In the genomic region with DNA sequence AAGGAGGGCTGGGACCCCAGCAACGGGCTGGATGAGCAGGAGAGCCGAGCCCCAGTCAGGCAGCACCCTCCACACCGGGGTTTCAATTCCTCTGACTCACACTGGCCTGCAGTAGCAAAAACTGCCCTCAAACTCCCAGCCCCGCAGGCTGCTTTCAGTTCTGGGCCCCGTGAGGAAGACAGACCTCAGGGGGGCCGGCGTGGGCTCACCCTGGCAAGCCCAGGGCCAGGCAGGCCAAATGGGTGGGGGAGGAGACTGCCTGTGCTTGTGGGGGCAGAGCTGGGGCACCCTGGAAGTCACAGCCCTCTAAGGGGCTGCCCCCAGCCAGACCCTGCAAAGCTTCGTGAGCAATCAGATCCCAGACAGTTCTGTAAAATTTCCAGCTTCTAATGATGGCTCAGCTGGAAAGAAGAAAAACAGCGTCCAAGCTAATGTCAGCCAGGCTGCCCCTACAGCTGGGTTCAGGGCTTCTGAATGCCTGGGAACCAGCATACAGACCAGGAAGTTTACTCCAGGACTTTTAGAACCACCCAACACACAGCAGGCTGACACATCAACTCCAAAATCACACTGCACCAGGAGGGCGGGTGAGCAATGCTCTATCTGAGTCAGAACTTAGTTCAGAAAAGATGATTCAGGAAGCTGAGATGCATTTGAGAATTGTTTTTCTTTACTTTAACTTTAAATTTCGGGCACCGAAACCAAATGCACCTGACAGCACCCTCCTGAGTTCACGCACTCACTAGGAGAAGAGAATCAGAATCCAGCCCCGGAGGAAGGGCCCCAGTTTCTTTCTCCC, we compare ENCODE assay signal across 9 cellular contexts. TPM values are rescaled to one million over a fixed set of nuclear protein-coding genes. Genes with fewer than 3 reads are reported as not detected.
DNase-seq lines count a peak whose midpoint lies in the region; ATAC-seq and TF ChIP-seq lines count a peak whose summit lies in the region.
"Had no signal": no experiment of that assay in that cellular context is flagged by ENCODE, and none has a peak within 500 bp of the region (broad histone marks: within the 10 kb centered on the region; RNA-seq: fewer than 3 reads in every experiment).

No MANE protein-coding gene starts in this region.

- H3K4me3 ChIP-seq in DOHH2 (ENCODE audit: low read length) = no peak overlapping the region
- no peak overlapping the region for H3K4me3 ChIP-seq in sigmoid colon
- no peak overlapping the region for H3K4me3 ChIP-seq in upper lobe of right lung

- TF ChIP-seq CTCF in DOHH2 (IDR thresholded peaks at IDR 0.05; ENCODE audit: low read depth, low read length, poor library complexity, severe bottlenecking) (no peak), sigmoid colon (IDR thresholded peaks at IDR 0.05) (no peak), upper lobe of right lung (IDR thresholded peaks at IDR 0.05) (no peak)

- H3K27ac Mint-ChIP-seq in activated T-helper 17 cell treated with anti-CD3 and anti-CD28 coated beads, Interleukin-2, amount 50 U/mL, for 72 hours = peak overlapping the region; percentile 89

- H3K36me3 Mint-ChIP-seq in activated T-helper 17 cell treated with anti-CD3 and anti-CD28 coated beads, Interleukin-2, amount 50 U/mL, for 72 hours (ENCODE audit: low read depth) = peaks cover 76% of the 10 kb centered on the region

- DNase-seq in sciatic nerve (ENCODE audit: low spot score) = no peak
- no peak for DNase-seq in iPS-NIHi11 (ENCODE audit: low spot score)
- no peak for DNase-seq in sigmoid colon
- no peak for DNase-seq in upper lobe of right lung

- H3K79me2 ChIP-seq in DOHH2 (ENCODE audit: control insufficient read depth, low read length) = peaks cover 18% of the 10 kb centered on the region

- peak; percentile 29 for ATAC-seq in GM19397 (IDR thresholded peaks at IDR 0.05; ENCODE audit: unreplicated experiment)
- ATAC-seq in HG03439 (IDR thresholded peaks at IDR 0.05; ENCODE audit: unreplicated experiment) = peak; percentile 42
- ATAC-seq in activated T-helper 17 cell treated with anti-CD3 and anti-CD28 coated beads, Interleukin-2, amount 50 U/mL, for 72 hours (replicated peaks) = peak; percentile 93
- ATAC-seq in sciatic nerve = peak; percentile 67
- ATAC-seq in upper lobe of right lung = no peak

- no peaks in the 10 kb centered on the region for H3K9me3 ChIP-seq in DOHH2 (ENCODE audit: control insufficient read depth, insufficient read depth, low read length)
- no peaks in the 10 kb centered on the region for H3K9me3 ChIP-seq in sigmoid colon
- H3K9me3 ChIP-seq in upper lobe of right lung = no peaks in the 10 kb centered on the region

- TF ChIP-seq POLR2A in sigmoid colon (IDR thresholded peaks at IDR 0.05) = no peak

- peak overlapping the region; percentile 8 for H3K27ac ChIP-seq in DOHH2 (ENCODE audit: low read depth, low read length)
- no peak overlapping the region for H3K27ac ChIP-seq in sigmoid colon
- H3K27ac ChIP-seq in upper lobe of right lung = no peak overlapping the region

- no peaks in the 10 kb centered on the region for H3K27me3 ChIP-seq in DOHH2 (ENCODE audit: control insufficient read depth, low read length)
- no peaks in the 10 kb centered on the region for H3K27me3 ChIP-seq in sigmoid colon
- H3K27me3 ChIP-seq in upper lobe of right lung = no peaks in the 10 kb centered on the region

- peak overlapping the region; percentile 76 for H3K4me3 Mint-ChIP-seq in activated T-helper 17 cell treated with anti-CD3 and anti-CD28 coated beads, Interleukin-2, amount 50 U/mL, for 72 hours

- no peak for TF ChIP-seq EP300 in sigmoid colon (IDR thresholded peaks at IDR 0.05)

- 63 to 77% methylated on average over 14 of the region's 14 CpGs for WGBS in sigmoid colon, 2 donors

- no peaks in the 10 kb centered on the region for H4K20me1 ChIP-seq in DOHH2 (ENCODE audit: control insufficient read depth, insufficient read depth, low read depth, low read length)

- H3K4me1 ChIP-seq in DOHH2 (ENCODE audit: control insufficient read depth, low read length) = peaks cover 53% of the 10 kb centered on the region
- H3K4me1 ChIP-seq in sigmoid colon = no peaks in the 10 kb centered on the region
- peaks cover 3% of the 10 kb centered on the region for H3K4me1 ChIP-seq in upper lobe of right lung

- H3K4me1 Mint-ChIP-seq in activated T-helper 17 cell treated with anti-CD3 and anti-CD28 coated beads, Interleukin-2, amount 50 U/mL, for 72 hours = peaks cover 17% of the 10 kb centered on the region

- H3F3A ChIP-seq in DOHH2 (ENCODE audit: control insufficient read depth, insufficient read depth) = peaks cover 4% of the 10 kb centered on the region; the same call in 1 of the 2 replicates

- intact Hi-C loops in sciatic nerve (cut with DNase I) = no loop called here
- intact Hi-C loops in sigmoid colon (cut with DNase I) = loop anchor here (10.0 kb wide), 1 partner anchor 324 kb away; no protein-coding TSS in a partner anchor
- intact Hi-C loops in upper lobe of right lung (cut with DNase I) = loop anchor here (10.0 kb wide), 1 partner anchor 126 kb away; no protein-coding TSS in a partner anchor

- H3K36me3 ChIP-seq in DOHH2 (ENCODE audit: control insufficient read depth, low read length) = peaks cover 96% of the 10 kb centered on the region
- H3K36me3 ChIP-seq in sigmoid colon = peaks cover 14 to 81% (median 36%) of the 10 kb centered on the region in 4 donors
- peaks cover 90% of the 10 kb centered on the region for H3K36me3 ChIP-seq in upper lobe of right lung

- no peaks in the 10 kb centered on the region for H3K9me3 Mint-ChIP-seq in activated T-helper 17 cell treated with anti-CD3 and anti-CD28 coated beads, Interleukin-2, amount 50 U/mL, for 72 hours

- H3K27me3 Mint-ChIP-seq in activated T-helper 17 cell treated with anti-CD3 and anti-CD28 coated beads, Interleukin-2, amount 50 U/mL, for 72 hours = no peaks in the 10 kb centered on the region

- 0 out of 2 replicates have a peak overlapping the region, but pooled peaks have one; percentile 8 for H3K4me2 ChIP-seq in DOHH2 (ENCODE audit: low read length)

- no peaks in the 10 kb centered on the region for H3K9me2 ChIP-seq in DOHH2 (replicated peaks; ENCODE audit: control insufficient read depth, low read length)

RNA-seq across cellular contexts. Expression of gene LPCAT1, which starts 34.7 kb away (rescaled TPM):
- 10 to 100 TPM; 38.5 to 62.7 TPM for total RNA-seq in activated T-helper 17 cell treated with anti-CD3 and anti-CD28 coated beads, Interleukin-2, amount 50 U/mL, for 72 hours
- total RNA-seq in sciatic nerve (44.4 TPM), sigmoid colon (10 to 100 TPM; 20.6 to 24.3 (median 22.3) TPM), upper lobe of right lung (690 TPM)
- 10 to 100 TPM in 1 of 3 donors, 1 to 10 TPM in 2; 4.2 to 35.1 (median 7.8) TPM for polyA plus RNA-seq in sigmoid colon

RNA-seq across cellular contexts. Expression of gene SLC6A3, which starts 43.8 kb away (rescaled TPM):
- not detected for total RNA-seq in activated T-helper 17 cell treated with anti-CD3 and anti-CD28 coated beads, Interleukin-2, amount 50 U/mL, for 72 hours
- total RNA-seq in sciatic nerve = not detected
- not detected for total RNA-seq in sigmoid colon
- under 1 TPM in 1 of 3 donors, not detected in 2; 0.06 TPM for polyA plus RNA-seq in sigmoid colon
- total RNA-seq in upper lobe of right lung = 0.52 TPM
- total RNA-seq: mononuclear cell had no signal

Comparison
In these comparisons a context has a peak if more than half of its experiments do, and no peak if none do; other contexts are left out.
1. RNA of gene LPCAT1, which starts 34.7 kb away (total RNA-seq): 690 TPM in upper lobe of right lung (single experiment); 38.5 to 62.7 TPM in activated T-helper 17 cell treated with anti-CD3 and anti-CD28 coated beads, Interleukin-2, amount 50 U/mL, for 72 hours, 44.4 TPM in sciatic nerve (single experiment) and 20.6 to 24.3 TPM in sigmoid colon; every median in the first group is over 10 times any median in the second.